ENCODE assay signal across 2 cellular contexts in genomic region chrX:83819304-83819703, GRCh38.
TF ChIP-seq lines count a peak whose summit lies in the region.

No MANE protein-coding gene starts in this region.

TF ChIP-seq in GM23338, 12 proteins besides CTCF, POLR2A, EP300 and RAD21:
- TF ChIP-seq ZNF114 (CRISPR knock-in tag; IDR thresholded peaks at IDR 0.05) (no peak), JUNB (IDR thresholded peaks at IDR 0.05; ENCODE audit: unreplicated experiment) (no peak), NANOG (IDR thresholded peaks at IDR 0.05; ENCODE audit: borderline replicate concordance) (no peak)

TF ChIP-seq in H1, 55 proteins besides CTCF, POLR2A, EP300 and RAD21:
- no peak for TF ChIP-seq CEBPB (IDR thresholded peaks at IDR 0.05; ENCODE audit: low read depth, low read length)
- no peak for TF ChIP-seq SIX5 (IDR thresholded peaks at IDR 0.05; ENCODE audit: low read depth, low read length)
- no peak for TF ChIP-seq GTF2F1 (IDR thresholded peaks at IDR 0.05; ENCODE audit: borderline replicate concordance, low read depth, low read length)
- no peak for TF ChIP-seq E2F6 (IDR thresholded peaks at IDR 0.05)
- no peak for TF ChIP-seq BRCA1 (IDR thresholded peaks at IDR 0.05; ENCODE audit: low read depth, low read length)
- no peak for TF ChIP-seq HDAC6 (IDR thresholded peaks at IDR 0.05; ENCODE audit: low read depth, low read length)
